Comparison of ENCODE assay signal across 10 cellular contexts in genomic region chr1:27669876-27670275, GRCh38. TPM values are rescaled to one million over a fixed set of nuclear protein-coding genes. Genes with fewer than 3 reads are reported as not detected.
A peak's percentile ranks its signal among the peaks of the same experiment; 100 is the strongest.
DNase-seq lines count a peak whose midpoint lies in the region; TF ChIP-seq lines count a peak whose summit lies in the region.
"Had no signal": no experiment of that assay in that cellular context is flagged by ENCODE, and none has a peak within 500 bp of the region (broad histone marks: within the 10 kb centered on the region; RNA-seq: fewer than 3 reads in every experiment).

No MANE protein-coding gene starts in this region.

- no peak overlapping the region for H3K4me3 ChIP-seq in OCI-LY1 (ENCODE audit: low read depth, low read length, poor library complexity, severe bottlenecking)
- no peak overlapping the region for H3K4me3 ChIP-seq in effector memory CD4-positive, alpha-beta T cell (ENCODE audit: insufficient read depth, low read depth, low read length, poor library complexity, severe bottlenecking)
- H3K4me3 ChIP-seq in skeletal muscle satellite cell (ENCODE audit: low read length) = no peak overlapping the region
- H3K4me3 ChIP-seq in uterus = peak overlapping the region in 1 of 2 donors; percentile 37

- H3K27ac Mint-ChIP-seq in activated CD4-positive, alpha-beta T cell treated with anti-CD3 and anti-CD28 coated beads, Interleukin-2, amount 10 ng/mL, durations not matched to agents 7 days and 5 days = peak overlapping the region; percentile 83

- no peak for DNase-seq in activated CD4-positive, alpha-beta T cell treated with anti-CD3 and anti-CD28 coated beads, Interleukin-2, amount 10 ng/mL, durations not matched to agents 7 days and 5 days
- no peak for DNase-seq in activated CD4-positive, alpha-beta T cell treated with anti-CD3 and anti-CD28 coated beads, Interleukin-2, amount 50 U/mL, for 4 hours
- no peak for DNase-seq in effector memory CD4-positive, alpha-beta T cell
- no peak for DNase-seq in stimulated activated CD4-positive, alpha-beta T cell treated with anti-CD3 and anti-CD28 coated beads, Interleukin-4, amount 100 ng/mL, for 24 hours
- no peak for DNase-seq in hippocampal formation (lab: John Stamatoyannopoulos, UW)
- no peak for DNase-seq in uterus

- no peaks in the 10 kb centered on the region for H3K79me2 ChIP-seq in OCI-LY1 (ENCODE audit: insufficient read depth, low read length)

- no peaks in the 10 kb centered on the region for H3K27me3 ChIP-seq in OCI-LY1 (ENCODE audit: insufficient read depth, low read length)
- H3K27me3 ChIP-seq in effector memory CD4-positive, alpha-beta T cell (replicated peaks; ENCODE audit: control insufficient read depth, insufficient read depth, low read length, poor library complexity, severe bottlenecking) = no peaks in the 10 kb centered on the region
- no peaks in the 10 kb centered on the region for H3K27me3 ChIP-seq in skeletal muscle satellite cell (ENCODE audit: control insufficient read depth, insufficient read depth, low read length)
- no peaks in the 10 kb centered on the region for H3K27me3 ChIP-seq in uterus

- H3K9ac ChIP-seq in OCI-LY1 (ENCODE audit: low read length) = no peak overlapping the region
- no peak overlapping the region for H3K9ac ChIP-seq in skeletal muscle satellite cell (ENCODE audit: low read depth, low read length)

- CTCF ChIA-PET in activated CD4-positive, alpha-beta T cell treated with anti-CD3 and anti-CD28 coated beads, Interleukin-2, amount 10 ng/mL, durations not matched to agents 7 days and 5 days (lab: Charles Lee) = interaction anchor here (0.6 to 1.9 kb wide), 32 partner anchors 9 to 626 kb away, joined by 3 to 7 read pairs (median 3); partner anchors contain the start of gene FAM76A

- peaks cover 34% of the 10 kb centered on the region for H3K36me3 Mint-ChIP-seq in activated CD4-positive, alpha-beta T cell treated with anti-CD3 and anti-CD28 coated beads, Interleukin-2, amount 10 ng/mL, durations not matched to agents 7 days and 5 days (ENCODE audit: low read depth)

- H3K9me3 Mint-ChIP-seq in activated CD4-positive, alpha-beta T cell treated with anti-CD3 and anti-CD28 coated beads, Interleukin-2, amount 10 ng/mL, durations not matched to agents 7 days and 5 days = no peaks in the 10 kb centered on the region
- H3K9me3 Mint-ChIP-seq: IgD-negative memory B cell had no signal

- peak overlapping the region; percentile 98 for H3K4me3 Mint-ChIP-seq in activated CD4-positive, alpha-beta T cell treated with anti-CD3 and anti-CD28 coated beads, Interleukin-2, amount 10 ng/mL, durations not matched to agents 7 days and 5 days

- H3K27ac ChIP-seq in OCI-LY1 (ENCODE audit: low read depth, low read length, poor library complexity, severe bottlenecking) (no peak overlapping the region), uterus (peak overlapping the region in 1 of 2 donors; percentile 59)
- peak overlapping the region; percentile 56 for H3K27ac ChIP-seq in effector memory CD4-positive, alpha-beta T cell (ENCODE audit: insufficient read depth, low read length, poor library complexity, severe bottlenecking)
- H3K27ac ChIP-seq: SK-N-MC had no signal

- no peaks in the 10 kb centered on the region for H3K9me2 ChIP-seq in OCI-LY1 (ENCODE audit: low read depth, low read length)

- POLR2A ChIA-PET in activated CD4-positive, alpha-beta T cell treated with anti-CD3 and anti-CD28 coated beads, Interleukin-2, amount 10 ng/mL, durations not matched to agents 7 days and 5 days (lab: Charles Lee) = interaction anchor here (0.6 to 0.9 kb wide), 2 partner anchors 63 to 255 kb away, joined by 4 to 9 read pairs; no protein-coding TSS in a partner anchor

- intact Hi-C loops in uterus (cut with DNase I; ENCODE audit: low total_unique reads) = loop anchor here (10.0 kb wide), 2 partner anchors 65 to 365 kb away; partner anchors contain the start of gene AHDC1

- no peaks in the 10 kb centered on the region for H3F3A ChIP-seq in OCI-LY1 (ENCODE audit: insufficient read depth, low read length)

- peaks cover 51% of the 10 kb centered on the region for H3K4me1 Mint-ChIP-seq in activated CD4-positive, alpha-beta T cell treated with anti-CD3 and anti-CD28 coated beads, Interleukin-2, amount 10 ng/mL, durations not matched to agents 7 days and 5 days

- H3K4me1 ChIP-seq in OCI-LY1 (ENCODE audit: insufficient read depth, low read length, severe bottlenecking) = peaks cover 21% of the 10 kb centered on the region
- H3K4me1 ChIP-seq in effector memory CD4-positive, alpha-beta T cell (ENCODE audit: control insufficient read depth, insufficient read depth, low read length, poor library complexity, severe bottlenecking) = peaks cover 15% of the 10 kb centered on the region
- peaks cover 22% of the 10 kb centered on the region for H3K4me1 ChIP-seq in skeletal muscle satellite cell (ENCODE audit: control insufficient read depth, insufficient read depth, low read length)
- H3K4me1 ChIP-seq in uterus = peaks cover 0 to 12% of the 10 kb centered on the region in 2 donors

- no peak for TF ChIP-seq POLR2A in uterus (IDR thresholded peaks at IDR 0.05)

- H3K27me3 Mint-ChIP-seq in activated CD4-positive, alpha-beta T cell treated with anti-CD3 and anti-CD28 coated beads, Interleukin-2, amount 10 ng/mL, durations not matched to agents 7 days and 5 days = no peaks in the 10 kb centered on the region
- H3K27me3 Mint-ChIP-seq: IgD-negative memory B cell had no signal

- H2AFZ ChIP-seq in OCI-LY1 (ENCODE audit: low read length) = no peak overlapping the region

- H3K36me3 ChIP-seq in OCI-LY1 (ENCODE audit: insufficient read depth, low read length) = no peaks in the 10 kb centered on the region
- H3K36me3 ChIP-seq in effector memory CD4-positive, alpha-beta T cell (ENCODE audit: control insufficient read depth, insufficient read depth, low read length) = peaks cover 4% of the 10 kb centered on the region
- no peaks in the 10 kb centered on the region for H3K36me3 ChIP-seq in skeletal muscle satellite cell (ENCODE audit: insufficient read depth, low read length)
- H3K36me3 ChIP-seq in uterus = no peaks in the 10 kb centered on the region

- H3K9me3 ChIP-seq in OCI-LY1 (ENCODE audit: low read length) (no peaks in the 10 kb centered on the region), skeletal muscle satellite cell (replicated peaks; ENCODE audit: low read length) (no peaks in the 10 kb centered on the region), uterus (no peaks in the 10 kb centered on the region)
- H3K9me3 ChIP-seq in effector memory CD4-positive, alpha-beta T cell (ENCODE audit: control insufficient read depth, low read length) = no peaks in the 10 kb centered on the region

- no peaks in the 10 kb centered on the region for H4K20me1 ChIP-seq in OCI-LY1 (ENCODE audit: insufficient read depth, low read length)

- H3K4me2 ChIP-seq in OCI-LY1 (ENCODE audit: low read length) (peak overlapping the region; percentile 99), skeletal muscle satellite cell (ENCODE audit: low read length) (peak overlapping the region; percentile 14)

- TF ChIP-seq CTCF in OCI-LY1 (IDR thresholded peaks at IDR 0.05; ENCODE audit: low read length) (no peak), uterus (IDR thresholded peaks at IDR 0.05) (no peak)

RNA-seq across cellular contexts. Expression of gene IFI6, which starts 2.1 kb away (rescaled TPM):
- total RNA-seq in activated CD4-positive, alpha-beta T cell treated with anti-CD3 and anti-CD28 coated beads, Interleukin-2, amount 10 ng/mL, durations not matched to agents 7 days and 5 days = 100 to 1,000 TPM; 231 to 321 TPM
- 12.4 and 62.0 TPM in 2 replicates for total RNA-seq in skeletal muscle satellite cell (2012; rRNA removed)
- total RNA-seq in uterus = 100 to 1,000 TPM in 1 of 4 donors, 10 to 100 TPM in 3; 64.4 to 103 (median 79.5) TPM

RNA-seq across cellular contexts. Expression of gene FGR, which starts 34.9 kb away (rescaled TPM):
- not detected for total RNA-seq in activated CD4-positive, alpha-beta T cell treated with anti-CD3 and anti-CD28 coated beads, Interleukin-2, amount 10 ng/mL, durations not matched to agents 7 days and 5 days
- total RNA-seq in skeletal muscle satellite cell (2012; rRNA removed) = not detected in 2 replicates
- total RNA-seq in uterus = 10 to 100 TPM in 3 of 4 donors, 1 to 10 TPM in 1; 3.0 to 35.9 (median 18.8) TPM

RNA-seq across cellular contexts. Expression of gene FAM76A, which starts 55.9 kb away (rescaled TPM):
- total RNA-seq in activated CD4-positive, alpha-beta T cell treated with anti-CD3 and anti-CD28 coated beads, Interleukin-2, amount 10 ng/mL, durations not matched to agents 7 days and 5 days = 10 to 100 TPM; 16.8 to 18.9 TPM
- total RNA-seq in skeletal muscle satellite cell (2012; rRNA removed) = 9.6 and 11.1 TPM in 2 replicates
- 10 to 100 TPM in 3 of 4 donors, 1 to 10 TPM in 1; 5.4 to 26.6 (median 20.5) TPM for total RNA-seq in uterus
